In genomic region chr15:98981851-98982722, GRCh38 we compare ENCODE assay signal across 16 cellular contexts. TPM values are rescaled to one million over a fixed set of nuclear protein-coding genes. Genes with fewer than 3 reads are reported as not detected.
A peak's percentile ranks its signal among the peaks of the same experiment; 100 is the strongest.
DNase-seq lines count a peak whose midpoint lies in the region; TF ChIP-seq lines count a peak whose summit lies in the region.
"Had no signal": no experiment of that assay in that cellular context is flagged by ENCODE, and none has a peak within 500 bp of the region (broad histone marks: within the 10 kb centered on the region; RNA-seq: fewer than 3 reads in every experiment).

No MANE protein-coding gene starts in this region.

- WGBS in GM23248 (ENCODE audit: low coverage in 1 of 2, low lambda C conversion rate in 2 of 2, missing lambda C conversion rate in 2 of 2), 2 experiments: 65 to 70% methylated on average over 14 of the region's 14 CpGs

- intact Hi-C loops in OCI-LY7 (cut with micrococcal nuclease; ENCODE audit: unreplicated experiment): no loop called here

- H3K27me3 ChIP-seq in GM23248 (replicated peaks; ENCODE audit: insufficient read depth): no peaks in the 10 kb centered on the region
- no peaks in the 10 kb centered on the region for H3K27me3 ChIP-seq in CD8-positive, alpha-beta memory T cell (ENCODE audit: insufficient read depth, low read length, poor library complexity, severe bottlenecking)
- H3K27me3 ChIP-seq: BLaER1 treated with 17β-estradiol and CSF1 and Interleukin-3, amounts not matched to agents 10 nM and 100 nM had no signal

- H3K4me2 ChIP-seq in GM23248 (ENCODE audit: unreplicated experiment) (no peak overlapping the region), OCI-LY7 (ENCODE audit: low read length) (no peak overlapping the region)

- H3K79me2 ChIP-seq in GM23248 (ENCODE audit: insufficient read depth) (no peaks in the 10 kb centered on the region), OCI-LY7 (ENCODE audit: insufficient read depth, low read depth, low read length) (no peaks in the 10 kb centered on the region)

- H3K9me3 Mint-ChIP-seq in CD8-positive, alpha-beta memory T cell: peaks cover 7 to 12% (median 10%) of the 10 kb centered on the region in 5 donors

- H3K9me3 ChIP-seq in GM23248 (ENCODE audit: low read depth) (no peaks in the 10 kb centered on the region), OCI-LY7 (ENCODE audit: low read length) (no peaks in the 10 kb centered on the region)
- peaks cover 7% of the 10 kb centered on the region for H3K9me3 ChIP-seq in CD8-positive, alpha-beta memory T cell (ENCODE audit: low read length)

- peak; percentile 39 for DNase-seq in ELR (ENCODE audit: low read depth)
- peak; percentile 48 for DNase-seq in GM23248
- peak; percentile 57 for DNase-seq in astrocyte of the hippocampus (ENCODE audit: low read depth, low spot score)
- peak; percentile 14 for DNase-seq in non-pigmented ciliary epithelial cell (ENCODE audit: low read depth)
- no peak for DNase-seq in CD8-positive, alpha-beta memory T cell
- DNase-seq in D341Med (ENCODE audit: low spot score): no peak
- no peak for DNase-seq in OCI-LY7 (ENCODE audit: low spot score)
- DNase-seq in stimulated activated CD4-positive, alpha-beta T cell treated with anti-CD3 and anti-CD28 coated beads, Interleukin-4, amount 100 ng/mL, for 1 hour: no peak
- DNase-seq: hypothalamus, NCI-H146, spleen had no signal

- peaks cover 3 to 17% of the 10 kb centered on the region in 2 donors for H3K27me3 Mint-ChIP-seq in CD8-positive, alpha-beta memory T cell

- no peak overlapping the region for H3K4me3 Mint-ChIP-seq in CD8-positive, alpha-beta memory T cell
- H3K4me3 Mint-ChIP-seq: activated T-helper 1 cell treated with anti-CD3 and anti-CD28 coated beads, Interleukin-12 subunit alpha, Interleukin-12 subunit beta, Interleukin-2, Interleukin-4 antibody, amounts not matched to agents 30 ng/mL and 10 ng/mL and 1 ng/mL, durations not matched to agents 14 hours and 24 hours and 36 hours; stimulated activated effector memory CD8-positive, alpha-beta T cell treated with anti-CD3 and anti-CD28 coated beads, Interleukin-12 subunit alpha, Interleukin-12 subunit beta, amount 100 ng/mL, for 72 hours had no signal

- H3K4me1 Mint-ChIP-seq in CD8-positive, alpha-beta memory T cell: no peaks in the 10 kb centered on the region
- H3K4me1 Mint-ChIP-seq: stimulated activated effector memory CD8-positive, alpha-beta T cell treated with anti-CD3 and anti-CD28 coated beads, Interleukin-12 subunit alpha, Interleukin-12 subunit beta, amount 100 ng/mL, for 72 hours had no signal

- no peak overlapping the region for H3K4me3 ChIP-seq in GM23248
- H3K4me3 ChIP-seq in CD8-positive, alpha-beta memory T cell (ENCODE audit: low read length): no peak overlapping the region
- no peak overlapping the region for H3K4me3 ChIP-seq in OCI-LY7 (ENCODE audit: low read depth, low read length, poor library complexity, severe bottlenecking)
- H3K4me3 ChIP-seq: BLaER1 treated with 17β-estradiol and CSF1 and Interleukin-3, amounts not matched to agents 10 nM and 100 nM; spleen had no signal

- no peaks in the 10 kb centered on the region for H4K20me1 ChIP-seq in GM23248 (ENCODE audit: insufficient read depth)
- H4K20me1 ChIP-seq in OCI-LY7 (ENCODE audit: insufficient read depth, low read length): no peaks in the 10 kb centered on the region
- H4K20me1 ChIP-seq: BLaER1 treated with 17β-estradiol and CSF1 and Interleukin-3, amounts not matched to agents 10 nM and 100 nM had no signal

- no peak overlapping the region for H3K9ac ChIP-seq in GM23248
- H3K9ac ChIP-seq: BLaER1 treated with 17β-estradiol and CSF1 and Interleukin-3, amounts not matched to agents 10 nM and 100 nM had no signal

- peaks cover 0 to 3% (median 0%) of the 10 kb centered on the region in 3 donors for H3K36me3 Mint-ChIP-seq in CD8-positive, alpha-beta memory T cell
- H3K36me3 Mint-ChIP-seq: stimulated activated effector memory CD8-positive, alpha-beta T cell treated with anti-CD3 and anti-CD28 coated beads, Interleukin-12 subunit alpha, Interleukin-12 subunit beta, amount 100 ng/mL, for 72 hours had no signal

- TF ChIP-seq CTCF in OCI-LY7 (conservative IDR thresholded peaks at IDR 0.05; ENCODE audit: low read length): no peak

- H3K36me3 ChIP-seq in GM23248 (ENCODE audit: low read depth) (no peaks in the 10 kb centered on the region), OCI-LY7 (ENCODE audit: insufficient read depth, low read length) (no peaks in the 10 kb centered on the region)
- H3K36me3 ChIP-seq in CD8-positive, alpha-beta memory T cell (ENCODE audit: insufficient read depth, low read length): no peaks in the 10 kb centered on the region
- H3K36me3 ChIP-seq: BLaER1 treated with 17β-estradiol and CSF1 and Interleukin-3, amounts not matched to agents 10 nM and 100 nM; spleen had no signal

- H3F3A ChIP-seq in GM23248 (ENCODE audit: insufficient read depth): peaks cover 12% of the 10 kb centered on the region

- H3K4me1 ChIP-seq in GM23248 (ENCODE audit: insufficient read depth): peaks cover 22% of the 10 kb centered on the region
- H3K4me1 ChIP-seq in CD8-positive, alpha-beta memory T cell (ENCODE audit: insufficient read depth, low read length): no peaks in the 10 kb centered on the region
- H3K4me1 ChIP-seq in OCI-LY7 (ENCODE audit: insufficient read depth, low read length, poor library complexity, severe bottlenecking): no peaks in the 10 kb centered on the region

- no peaks in the 10 kb centered on the region for H3K9me2 ChIP-seq in GM23248 (ENCODE audit: insufficient read depth)
- H3K9me2 ChIP-seq in OCI-LY7 (ENCODE audit: insufficient read depth, low read length): no peaks in the 10 kb centered on the region

- in situ Hi-C loops in GM23248 (cut with MboI): no loop called here

- CTCF ChIA-PET in CD8-positive, alpha-beta memory T cell (lab: Charles Lee): no interaction called here
- CTCF ChIA-PET in OCI-LY7 (lab: Charles Lee; ENCODE audit: unreplicated experiment): no interaction called here

- POLR2A ChIA-PET in CD8-positive, alpha-beta memory T cell (lab: Charles Lee): no interaction called here
- POLR2A ChIA-PET in OCI-LY7 (lab: Charles Lee): no interaction called here

- H2AFZ ChIP-seq in GM23248: no peak overlapping the region
- no peak overlapping the region for H2AFZ ChIP-seq in OCI-LY7 (ENCODE audit: low read length)

- no peak overlapping the region for H3K27ac Mint-ChIP-seq in CD8-positive, alpha-beta memory T cell
- H3K27ac Mint-ChIP-seq: activated T-helper 1 cell treated with anti-CD3 and anti-CD28 coated beads, Interleukin-12 subunit alpha, Interleukin-12 subunit beta, Interleukin-2, Interleukin-4 antibody, amounts not matched to agents 30 ng/mL and 10 ng/mL and 1 ng/mL, durations not matched to agents 14 hours and 24 hours and 36 hours; stimulated activated effector memory CD8-positive, alpha-beta T cell treated with anti-CD3 and anti-CD28 coated beads, Interleukin-12 subunit alpha, Interleukin-12 subunit beta, amount 100 ng/mL, for 72 hours had no signal

- BruUV-seq in OCI-LY7 (replicated peaks; lab: Mats Ljungman, UMichigan): no TSS peak

- no peak overlapping the region for H3K27ac ChIP-seq in GM23248
- H3K27ac ChIP-seq in CD8-positive, alpha-beta memory T cell (ENCODE audit: low read depth, low read length): no peak overlapping the region
- no peak overlapping the region for H3K27ac ChIP-seq in OCI-LY7 (ENCODE audit: low read depth, low read length, poor library complexity, severe bottlenecking)
- H3K27ac ChIP-seq: spleen, VCaP had no signal

RNA-seq across cellular contexts. Expression of gene PGPEP1L, which starts 25.5 kb away (rescaled TPM):
- total RNA-seq in GM23248 (2014; rRNA removed; shearing (Covaris generic)): not detected in 2 replicates
- not detected in 2 replicates for polyA plus RNA-seq in GM23248 (2016; fragmentation: Nextera tagmentation; extraction: Ambion mirVana)
- not detected for total RNA-seq in CD8-positive, alpha-beta memory T cell
- not detected for polyA plus RNA-seq in CD8-positive, alpha-beta memory T cell
- not detected in 2 replicates for total RNA-seq in OCI-LY7 (2014; rRNA removed; shearing (Covaris generic))
- not detected in 2 replicates for total RNA-seq in OCI-LY7 (2022)
- total RNA-seq: activated T-helper 1 cell treated with anti-CD3 and anti-CD28 coated beads, Interleukin-12 subunit alpha, Interleukin-12 subunit beta, Interleukin-2, Interleukin-4 antibody, amounts not matched to agents 30 ng/mL and 10 ng/mL and 1 ng/mL, durations not matched to agents 14 hours and 24 hours and 36 hours; mononuclear cell; spleen had no signal

Comparison
In these comparisons a context has a peak if more than half of its experiments do, and no peak if none do; other contexts are left out.
1. DNase-seq: peak in ELR (single experiment), GM23248 (single experiment), astrocyte of the hippocampus (single experiment) and non-pigmented ciliary epithelial cell (single experiment); none in CD8-positive, alpha-beta memory T cell (0 of 5), D341Med (single experiment), OCI-LY7 (single experiment) and stimulated activated CD4-positive, alpha-beta T cell treated with anti-CD3 and anti-CD28 coated beads, Interleukin-4, amount 100 ng/mL, for 1 hour (single experiment).